ENCODE assay signal across 13 cellular contexts in genomic region chr1:181117648-181118449, GRCh38. TPM values are rescaled to one million over a fixed set of nuclear protein-coding genes. Genes with fewer than 3 reads are reported as not detected.
DNase-seq lines count a peak whose midpoint lies in the region; ATAC-seq, FAIRE-seq and TF ChIP-seq lines count a peak whose summit lies in the region.
"Had no signal": no experiment of that assay in that cellular context is flagged by ENCODE, and none has a peak within 500 bp of the region (broad histone marks: within the 10 kb centered on the region; RNA-seq: fewer than 3 reads in every experiment).

No MANE protein-coding gene starts in this region.

- no peak for FAIRE-seq in A549 (lab: Jason Lieb, UNC)

- H3K4me1 ChIP-seq in A549 (peaks cover 90% of the 10 kb centered on the region), HEK293 (ENCODE audit: control insufficient read depth, insufficient read depth, low read length) (peaks cover 5% of the 10 kb centered on the region; the same call in 1 of the 2 replicates), tibial artery (peaks cover 0 to 16% (median 6%) of the 10 kb centered on the region in 4 donors)

- H3K9me3 ChIP-seq in A549 (0 out of 3 replicates have a peak, but pooled peaks cover 3% of the 10 kb centered on the region), HEK293 (ENCODE audit: control insufficient read depth, insufficient read depth, low read depth, low read length) (no peaks in the 10 kb centered on the region), tibial artery (no peaks in the 10 kb centered on the region)
- H3K9me3 ChIP-seq: spleen, thoracic aorta had no signal

- H3K4me3 Mint-ChIP-seq in natural killer cell, result no peak overlapping the region
- H3K4me3 Mint-ChIP-seq: activated B cell treated with CpG ODN at 0.5 μM for 24 hours, CD14-positive monocyte had no signal

- ATAC-seq in A549 (peak; percentile 51 to 57), natural killer cell (no peak)

- H3K36me3 Mint-ChIP-seq in natural killer cell, result no peaks in the 10 kb centered on the region
- H3K36me3 Mint-ChIP-seq: CD14-positive monocyte had no signal

- H3K27ac ChIP-seq in A549, result peak overlapping the region; percentile 64 to 98
- peak overlapping the region; percentile 27; the same call in 1 of the 2 replicates for H3K27ac ChIP-seq in HEK293 (ENCODE audit: extremely low read depth, low read depth, low read length)
- no peak overlapping the region for H3K27ac ChIP-seq in tibial artery
- H3K27ac ChIP-seq: thoracic aorta had no signal

- TF ChIP-seq EP300 in A549 (IDR thresholded peaks at IDR 0.05), result no peak

- intact Hi-C loops in tibial artery (cut with DNase I; ENCODE audit: low total_unique reads) (no loop called here), natural killer cell (cut with micrococcal nuclease) (no loop called here)

- H3K4me3 ChIP-seq in A549 (no peak overlapping the region), HEK293 (ENCODE audit: low read depth, low read length) (no peak overlapping the region), tibial artery (no peak overlapping the region)
- H3K4me3 ChIP-seq: spleen, thoracic aorta had no signal

- no peaks in the 10 kb centered on the region for H3K27me3 Mint-ChIP-seq in natural killer cell (ENCODE audit: low read depth in 2 of 2)
- H3K27me3 Mint-ChIP-seq: activated B cell treated with CpG ODN at 0.5 μM for 24 hours had no signal

- H3K27me3 ChIP-seq in tibial artery, result no peaks in the 10 kb centered on the region
- H3K27me3 ChIP-seq: spleen had no signal

- H3K27ac Mint-ChIP-seq in natural killer cell, result no peak overlapping the region
- H3K27ac Mint-ChIP-seq: activated B cell treated with CpG ODN at 0.5 μM for 24 hours had no signal

- H3K4me2 ChIP-seq in A549, result peak overlapping the region; percentile 40

- WGBS in A549 (ENCODE audit: missing lambda C conversion rate), result 47% methylated on average over 9 of the region's 9 CpGs

- H3K9me3 Mint-ChIP-seq in natural killer cell, result no peaks in the 10 kb centered on the region
- H3K9me3 Mint-ChIP-seq: activated B cell treated with CpG ODN at 0.5 μM for 24 hours, CD14-positive monocyte had no signal

- no peak for TF ChIP-seq CTCF in A549 (IDR thresholded peaks at IDR 0.05)
- no peak for TF ChIP-seq CTCF in HEK293 (tag by site-specific recombination; IDR thresholded peaks at IDR 0.05)
- TF ChIP-seq CTCF in tibial artery (IDR thresholded peaks at IDR 0.05), result no peak
- TF ChIP-seq CTCF in natural killer cell (IDR thresholded peaks at IDR 0.05), result no peak

- peaks cover 5 to 23% of the 10 kb centered on the region in 2 donors for H3K4me1 Mint-ChIP-seq in natural killer cell

- CTCF ChIA-PET in A549 (lab: Yijun Ruan, JAX), result interaction anchor here (0.6 to 48.3 kb wide), 6 partner anchors 9 to 255 kb away, joined by 4 to 774 read pairs (median 8); no protein-coding TSS in a partner anchor
- CTCF ChIA-PET in HEK293 (lab: Yijun Ruan, JAX), result interaction anchor here (0.6 to 1.1 kb wide), 4 partner anchors 11 to 32 kb away, joined by 3 to 4 read pairs (median 3); no protein-coding TSS in a partner anchor

- no peak for TF ChIP-seq RAD21 in A549 (conservative IDR thresholded peaks at IDR 0.05 in 1 of 2, IDR thresholded peaks at IDR 0.05 in 1 of 2)

- POLR2A ChIA-PET in A549 (lab: Yijun Ruan, JAX) (interaction anchor here (0.6 to 1.6 kb wide), 6 partner anchors 10 to 42 kb away, joined by 3 to 10 read pairs (median 6); no protein-coding TSS in a partner anchor), HEK293 (lab: Yijun Ruan, JAX) (interaction anchor here (0.8 to 3.6 kb wide), 7 partner anchors 9 to 29 kb away, joined by 3 to 27 read pairs (median 10); partner anchors contain the start of gene IER5)

- H3K36me3 ChIP-seq in HEK293 (ENCODE audit: control insufficient read depth in 2 of 2, insufficient read depth in 1 of 2, low read length in 2 of 2), result no peaks in the 10 kb centered on the region
- no peaks in the 10 kb centered on the region for H3K36me3 ChIP-seq in tibial artery
- H3K36me3 ChIP-seq: spleen, thoracic aorta had no signal

- DNase-seq in A549 (ENCODE audit: low read depth in 1 of 2, low spot score in 1 of 2) (peak in 1 of 2 experiments; percentile 73), SK-N-DZ (ENCODE audit: low spot score) (peak; percentile 70), left kidney (ENCODE audit: low read depth, low spot score) (peak; percentile 38), tibial artery (no peak), natural killer cell (no peak)
- no peak for DNase-seq in central memory CD4-positive, alpha-beta T cell
- DNase-seq in stimulated activated CD4-positive, alpha-beta T cell treated with anti-CD3 and anti-CD28 coated beads, Interleukin-4, amount 100 ng/mL, for 1 hour, result no peak
- DNase-seq: activated B cell treated with CpG ODN at 0.5 μM for 24 hours, NCI-H2107, spleen had no signal

- TF ChIP-seq POLR2A in A549 (IDR thresholded peaks at IDR 0.05; ENCODE audit: low read length), result no peak

TF ChIP-seq in A549, 52 proteins besides CTCF, POLR2A, EP300 and RAD21:
- peak; percentile 33 for TF ChIP-seq MAFK (IDR thresholded peaks at IDR 0.05; ENCODE audit: partially characterized antibody)
- no peak for TF ChIP-seq HES2 (IDR thresholded peaks at IDR 0.05)

TF ChIP-seq in HEK293, 187 proteins besides CTCF, POLR2A, EP300 and RAD21 (continues in another document):
- TF ChIP-seq ZNF19 (tag by site-specific recombination; IDR thresholded peaks at IDR 0.05; ENCODE audit: low read depth) (no peak), PRDM6 (tag by site-specific recombination; IDR thresholded peaks at IDR 0.05) (no peak), PRDM1 (tag by site-specific recombination; IDR thresholded peaks at IDR 0.05) (no peak), PRDM10 (tag by site-specific recombination; IDR thresholded peaks at IDR 0.05) (no peak), ZNF341 (tag by site-specific recombination; IDR thresholded peaks at IDR 0.05; ENCODE audit: low read depth) (peak; percentile 94), ZNF692 (tag by site-specific recombination; IDR thresholded peaks at IDR 0.05) (no peak), ZNF549 (tag by site-specific recombination; IDR thresholded peaks at IDR 0.05) (no peak), TRIM28 (IDR thresholded peaks at IDR 0.05; ENCODE audit: borderline replicate concordance, low read length) (peak; percentile 62; the same call in 1 of the 2 replicates), ZNF791 (tag by site-specific recombination; IDR thresholded peaks at IDR 0.05) (no peak), ZNF114 (tag by site-specific recombination; IDR thresholded peaks at IDR 0.05) (no peak)

RNA-seq across cellular contexts. Expression of gene IER5, which starts 29.3 kb away (rescaled TPM):
- polyA plus RNA-seq in A549 (2011; rRNA removed) (21.2 and 26.8 TPM in 2 replicates), A549 (2017; fragmentation: RNase III; extraction: RNeasy Plus Mini Kit Qiagen cat#74134 plus additional on column Dnase treatment) (40.2 to 43.4 TPM (median 40.5 TPM) in 3 replicates)
- polyA plus RNA-seq in A549 (2012; cell fraction: cytosol; rRNA removed), result 26.3 and 34.1 TPM in 2 replicates
- 60.6 and 73.2 TPM in 2 replicates for polyA plus RNA-seq in A549 (2012; cell fraction: nucleus; rRNA removed)
- polyA minus RNA-seq in A549 (2011; rRNA and poly(A)+ RNA removed), result 20.8 and 29.5 TPM in 2 replicates
- polyA plus RNA-seq in SK-N-DZ (2014; cell fraction: cytosol; rRNA removed), result 6.8 and 8.7 TPM in 2 replicates
- 5.2 and 6.5 TPM in 2 replicates for polyA plus RNA-seq in SK-N-DZ (2014; cell fraction: nucleus; rRNA removed)
- total RNA-seq in natural killer cell, result 100 to 1,000 TPM; 118 to 164 (median 150) TPM

Comparison
In these comparisons a context has a peak if more than half of its experiments do, and no peak if none do; other contexts are left out.
1. ATAC-seq: peak in A549 (2 of 2); none in natural killer cell (0 of 3).
2. DNase-seq: peak in SK-N-DZ (single experiment) and left kidney (single experiment); none in central memory CD4-positive, alpha-beta T cell (single experiment), tibial artery (0 of 2), natural killer cell (single experiment) and stimulated activated CD4-positive, alpha-beta T cell treated with anti-CD3 and anti-CD28 coated beads, Interleukin-4, amount 100 ng/mL, for 1 hour (single experiment).
3. H3K27ac ChIP-seq: peak in A549 (2 of 2) and HEK293 (single experiment); none in tibial artery (0 of 2).